Comparison of ENCODE assay signal across 1 cellular context in the genomic region with DNA sequence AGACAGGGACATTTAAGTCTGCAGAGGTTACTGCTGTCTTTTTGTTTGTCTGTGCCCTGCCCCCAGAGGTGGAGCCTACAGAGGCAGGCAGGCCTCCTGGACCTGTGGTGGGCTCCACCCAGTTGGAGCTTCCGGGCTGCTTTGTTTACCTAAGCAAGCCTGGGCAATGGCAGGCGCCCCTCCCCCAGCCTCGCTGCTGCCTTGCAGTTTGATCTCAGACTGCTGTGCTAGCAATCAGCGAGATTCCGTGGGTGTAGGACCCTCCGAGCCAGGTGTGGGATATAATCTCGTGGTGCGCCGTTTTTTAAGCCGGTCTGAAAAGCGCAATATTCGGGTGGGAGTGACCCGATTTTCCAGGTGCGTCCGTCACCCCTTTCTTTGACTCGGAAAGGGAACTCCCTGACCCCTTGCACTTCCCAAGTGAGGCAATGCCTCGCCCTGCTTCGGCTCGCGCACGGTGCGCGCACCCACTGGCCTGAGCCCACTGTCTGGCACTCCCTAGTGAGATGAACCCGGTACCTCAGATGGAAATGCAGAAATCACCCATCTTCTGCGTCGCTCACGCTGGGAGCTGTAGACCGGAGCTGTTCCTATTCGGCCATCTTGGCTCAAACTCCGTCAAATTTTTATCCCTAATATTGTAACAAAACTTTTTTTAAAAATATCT.
TF ChIP-seq lines count a peak whose summit lies in the region.
"Not testable (repeated sequence)": the region's sequence is repeated elsewhere in the genome, so short reads cannot be mapped to it uniquely, and the experiment has no call there.

No MANE protein-coding gene starts in this region.

TF ChIP-seq in K562, 482 proteins besides CTCF, POLR2A, EP300 and RAD21:
- peak; percentile 30; the same call in 1 of the 2 replicates for TF ChIP-seq SOX6 (IDR thresholded peaks at IDR 0.05)
- 0 out of 4 replicates have a peak, but pooled peaks of 1 of the 2 experiments have one; percentile 20 for TF ChIP-seq HDAC1 (IDR thresholded peaks at IDR 0.05)
- peak; percentile 69; the same call in 1 of the 2 replicates for TF ChIP-seq NFRKB (IDR thresholded peaks at IDR 0.05; ENCODE audit: low read depth)
- peak; percentile 34; the same call in 1 of the 2 replicates for TF ChIP-seq MTA3 (IDR thresholded peaks at IDR 0.05; ENCODE audit: borderline replicate concordance)
- peak; percentile 35; the same call in 1 of the 2 replicates for TF ChIP-seq ARID1B (IDR thresholded peaks at IDR 0.05)
- TF ChIP-seq L3MBTL2 (IDR thresholded peaks at IDR 0.05), result peak; percentile 43; the same call in 1 of the 2 replicates
- peak; percentile 52 for TF ChIP-seq RBFOX2 (IDR thresholded peaks at IDR 0.05; ENCODE audit: low read depth, low read length)
- TF ChIP-seq TRIM24 (IDR thresholded peaks at IDR 0.05), result 0 out of 4 replicates have a peak, but pooled peaks of 1 of the 2 experiments have one; percentile 14
- peak; percentile 48 for TF ChIP-seq TAF9B (IDR thresholded peaks at IDR 0.05; ENCODE audit: partially characterized antibody)
- TF ChIP-seq CTBP1 (IDR thresholded peaks at IDR 0.05; ENCODE audit: borderline replicate concordance), result peak; percentile 51; the same call in 1 of the 2 replicates
- peak; percentile 60 for TF ChIP-seq EP400 (IDR thresholded peaks at IDR 0.05)
- TF ChIP-seq ZEB2 (IDR thresholded peaks at IDR 0.05), result 0 out of 2 replicates have a peak, but pooled peaks have one; percentile 34
- TF ChIP-seq, protein P1, sequence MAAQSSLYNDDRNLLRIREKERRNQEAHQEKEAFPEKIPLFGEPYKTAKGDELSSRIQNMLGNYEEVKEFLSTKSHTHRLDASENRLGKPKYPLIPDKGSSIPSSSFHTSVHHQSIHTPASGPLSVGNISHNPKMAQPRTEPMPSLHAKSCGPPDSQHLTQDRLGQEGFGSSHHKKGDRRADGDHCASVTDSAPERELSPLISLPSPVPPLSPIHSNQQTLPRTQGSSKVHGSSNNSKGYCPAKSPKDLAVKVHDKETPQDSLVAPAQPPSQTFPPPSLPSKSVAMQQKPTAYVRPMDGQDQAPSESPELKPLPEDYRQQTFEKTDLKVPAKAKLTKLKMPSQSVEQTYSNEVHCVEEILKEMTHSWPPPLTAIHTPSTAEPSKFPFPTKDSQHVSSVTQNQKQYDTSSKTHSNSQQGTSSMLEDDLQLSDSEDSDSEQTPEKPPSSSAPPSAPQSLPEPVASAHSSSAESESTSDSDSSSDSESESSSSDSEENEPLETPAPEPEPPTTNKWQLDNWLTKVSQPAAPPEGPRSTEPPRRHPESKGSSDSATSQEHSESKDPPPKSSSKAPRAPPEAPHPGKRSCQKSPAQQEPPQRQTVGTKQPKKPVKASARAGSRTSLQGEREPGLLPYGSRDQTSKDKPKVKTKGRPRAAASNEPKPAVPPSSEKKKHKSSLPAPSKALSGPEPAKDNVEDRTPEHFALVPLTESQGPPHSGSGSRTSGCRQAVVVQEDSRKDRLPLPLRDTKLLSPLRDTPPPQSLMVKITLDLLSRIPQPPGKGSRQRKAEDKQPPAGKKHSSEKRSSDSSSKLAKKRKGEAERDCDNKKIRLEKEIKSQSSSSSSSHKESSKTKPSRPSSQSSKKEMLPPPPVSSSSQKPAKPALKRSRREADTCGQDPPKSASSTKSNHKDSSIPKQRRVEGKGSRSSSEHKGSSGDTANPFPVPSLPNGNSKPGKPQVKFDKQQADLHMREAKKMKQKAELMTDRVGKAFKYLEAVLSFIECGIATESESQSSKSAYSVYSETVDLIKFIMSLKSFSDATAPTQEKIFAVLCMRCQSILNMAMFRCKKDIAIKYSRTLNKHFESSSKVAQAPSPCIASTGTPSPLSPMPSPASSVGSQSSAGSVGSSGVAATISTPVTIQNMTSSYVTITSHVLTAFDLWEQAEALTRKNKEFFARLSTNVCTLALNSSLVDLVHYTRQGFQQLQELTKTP (IDR thresholded peaks at IDR 0.05; ENCODE audit: low read depth in 1 of 2, partially characterized antibody in 2 of 2), result peak in 1 of 2 experiments; percentile 42
- TF ChIP-seq FOXK2 (conservative IDR thresholded peaks at IDR 0.05 in 1 of 2, IDR thresholded peaks at IDR 0.05 in 1 of 2; ENCODE audit: low read depth in 2 of 2), result peak; percentile 69 to 78; a peak in 3 of 4 replicates
- peak in 1 of 2 experiments; percentile 96; a peak in 2 of 4 replicates for TF ChIP-seq FOXA3 (CRISPR knock-in tag; conservative IDR thresholded peaks at IDR 0.05 in 1 of 2, IDR thresholded peaks at IDR 0.05 in 1 of 2)
- TF ChIP-seq SUPT5H (IDR thresholded peaks at IDR 0.05), result peak; percentile 54; the same call in 1 of the 2 replicates
- peak; percentile 60; the same call in 1 of the 2 replicates for TF ChIP-seq LEF1 (IDR thresholded peaks at IDR 0.05)
- peak; percentile 40; the same call in 1 of the 2 replicates for TF ChIP-seq CEBPB (tag; IDR thresholded peaks at IDR 0.05)
- 0 out of 2 replicates have a peak, but pooled peaks have one; percentile 24 for TF ChIP-seq GTF2A2 (tag; IDR thresholded peaks at IDR 0.05)
- TF ChIP-seq TAF7 (tag; IDR thresholded peaks at IDR 0.05), result peak; percentile 28; the same call in 1 of the 2 replicates
- TF ChIP-seq POLR2G (IDR thresholded peaks at IDR 0.05; ENCODE audit: low read depth, low read length), result peak; percentile 42; the same call in 1 of the 2 replicates
- TF ChIP-seq ATF1 (CRISPR knock-in tag; IDR thresholded peaks at IDR 0.05), result not testable (repeated sequence)
- peak; percentile 40; the same call in 1 of the 2 replicates for TF ChIP-seq ATF1 (tag; IDR thresholded peaks at IDR 0.05)
- peak; percentile 48 for TF ChIP-seq ATF7 (IDR thresholded peaks at IDR 0.05)
- TF ChIP-seq NRF1 (conservative IDR thresholded peaks at IDR 0.05 in 1 of 2, IDR thresholded peaks at IDR 0.05 in 1 of 2), result peak; percentile 64 to 67
- peak; percentile 33; the same call in 1 of the 2 replicates for TF ChIP-seq CXXC5 (CRISPR knock-in tag; IDR thresholded peaks at IDR 0.05)
- TF ChIP-seq YY1 (IDR thresholded peaks at IDR 0.05; ENCODE audit: borderline replicate concordance in 1 of 3, control insufficient read depth in 1 of 3, extremely low read depth in 1 of 3, insufficient read depth in 3 of 3, insufficient read length in 1 of 3, insufficient replicate concordance in 2 of 3, low read depth in 1 of 3, low read length in 2 of 3), result peak in 1 of 3 experiments; percentile 41
